8 cellular contexts compared by ENCODE assay signal in the genomic region with DNA sequence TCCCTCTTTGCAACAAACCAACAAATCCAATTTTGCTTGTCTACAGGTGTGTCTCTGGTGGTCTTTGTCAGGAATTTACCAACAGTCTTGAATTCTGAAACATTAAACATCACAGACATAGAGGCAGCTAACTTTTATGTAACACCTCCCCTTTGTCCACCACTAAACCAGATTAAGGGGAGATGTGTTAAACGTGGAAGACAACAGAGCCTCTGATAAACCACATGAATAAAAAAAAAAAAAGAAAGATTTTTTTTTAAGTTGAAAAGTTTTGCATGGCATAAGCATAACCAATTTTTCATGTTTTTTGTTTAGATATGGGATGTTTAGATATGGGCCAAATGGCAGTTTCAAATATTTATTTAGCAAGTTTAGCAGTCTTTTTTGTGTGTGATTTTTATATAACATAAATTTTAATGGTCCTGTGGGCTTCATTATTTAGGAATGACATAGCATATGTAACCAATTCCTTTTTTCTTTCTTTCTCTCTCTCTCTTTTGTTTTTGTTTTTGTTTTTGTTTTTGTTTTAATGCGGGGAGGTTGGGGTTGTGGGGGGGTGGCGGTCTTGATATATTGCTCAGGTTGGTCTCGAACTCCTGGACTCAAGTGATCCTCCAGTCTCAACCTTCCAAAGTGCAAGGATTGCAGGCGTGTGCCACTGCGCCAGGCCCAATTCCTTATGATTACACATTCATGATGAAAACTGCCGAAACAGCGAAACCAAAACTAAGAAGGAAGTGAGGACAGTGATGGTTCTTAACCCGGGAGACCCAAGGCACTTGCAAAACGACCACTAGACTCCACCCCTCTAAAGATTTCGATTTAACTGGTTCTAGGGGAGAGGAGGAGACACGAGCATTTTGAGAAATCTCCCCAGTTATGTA.
A peak's percentile ranks its signal among the peaks of the same experiment; 100 is the strongest.
DNase-seq lines count a peak whose midpoint lies in the region; ATAC-seq and TF ChIP-seq lines count a peak whose summit lies in the region.

No MANE protein-coding gene starts in this region.

- H3K9me3 Mint-ChIP-seq in activated naive CD8-positive, alpha-beta T cell treated with anti-CD3 and anti-CD28 coated beads, Interleukin-2, amount 10 ng/mL, durations not matched to agents 7 days and 5 days = no peaks in the 10 kb centered on the region

- intact Hi-C loops in right cardiac atrium (cut with DNase I) = no loop called here

- peak overlapping the region; percentile 49; the same call in 1 of the 2 replicates for H3K9ac ChIP-seq in MM.1S (ENCODE audit: low read length)

- POLR2A ChIA-PET in activated naive CD8-positive, alpha-beta T cell treated with anti-CD3 and anti-CD28 coated beads, Interleukin-2, amount 10 ng/mL, durations not matched to agents 7 days and 5 days (lab: Charles Lee) = interaction anchor here (0.5 to 3.6 kb wide), 8 partner anchors 19 to 311 kb away, joined by 3 to 28 read pairs (median 4); a partner anchor contains a TSS

- peak overlapping the region; percentile 88 for H3K4me3 Mint-ChIP-seq in activated naive CD8-positive, alpha-beta T cell treated with anti-CD3 and anti-CD28 coated beads, Interleukin-2, amount 10 ng/mL, durations not matched to agents 7 days and 5 days

- H3K4me1 ChIP-seq in MM.1S (ENCODE audit: low read length) (peaks cover 17% of the 10 kb centered on the region), right cardiac atrium (ENCODE audit: control insufficient read depth, insufficient read depth, low read length) (no peaks in the 10 kb centered on the region)

- peaks cover 20% of the 10 kb centered on the region for H3F3A ChIP-seq in MM.1S (ENCODE audit: insufficient read depth, low read length)

- H3K9me2 ChIP-seq in MM.1S (replicated peaks; ENCODE audit: insufficient read depth, low read length) = no peaks in the 10 kb centered on the region

- WGBS in right cardiac atrium = 28% methylated on average over 12 of the region's 12 CpGs

- no peaks in the 10 kb centered on the region for H3K27me3 Mint-ChIP-seq in activated naive CD8-positive, alpha-beta T cell treated with anti-CD3 and anti-CD28 coated beads, Interleukin-2, amount 10 ng/mL, durations not matched to agents 7 days and 5 days

- H3K27me3 ChIP-seq in MM.1S (replicated peaks; ENCODE audit: insufficient read depth, low read length) = no peaks in the 10 kb centered on the region
- no peaks in the 10 kb centered on the region for H3K27me3 ChIP-seq in right cardiac atrium (ENCODE audit: control insufficient read depth, insufficient read depth)

- H3K36me3 Mint-ChIP-seq in activated naive CD8-positive, alpha-beta T cell treated with anti-CD3 and anti-CD28 coated beads, Interleukin-2, amount 10 ng/mL, durations not matched to agents 7 days and 5 days = peaks cover 1% of the 10 kb centered on the region

- H3K27ac Mint-ChIP-seq in activated naive CD8-positive, alpha-beta T cell treated with anti-CD3 and anti-CD28 coated beads, Interleukin-2, amount 10 ng/mL, durations not matched to agents 7 days and 5 days = peak overlapping the region; percentile 97

- no peaks in the 10 kb centered on the region for H3K36me3 ChIP-seq in MM.1S (replicated peaks; ENCODE audit: insufficient read depth, low read length)

- no peaks in the 10 kb centered on the region for H3K79me2 ChIP-seq in MM.1S (ENCODE audit: low read length)

- peak; percentile 65 for DNase-seq in activated effector memory CD4-positive, alpha-beta T cell treated with anti-CD3 and anti-CD28 coated beads, Interleukin-2, amount 50 U/mL, for 16 hours
- no peak for DNase-seq in activated effector memory CD4-positive, alpha-beta T cell treated with Interleukin-2 at 50 U/mL for 16 hours
- DNase-seq in MM.1S (peak; percentile 77), right cardiac atrium (peak in 2 of 3 donors; percentile 41 to 51), skeletal muscle cell (ENCODE audit: low read depth) (no peak), HuH-7.5 (ENCODE audit: low spot score) (no peak), NCI-H1105 (lab: John Stamatoyannopoulos, UW) (no peak)
- peak; percentile 43 for DNase-seq in activated naive CD8-positive, alpha-beta T cell treated with anti-CD3 and anti-CD28 coated beads, Interleukin-2, amount 10 ng/mL, durations not matched to agents 7 days and 5 days

- peak overlapping the region; percentile 72 for H3K27ac ChIP-seq in MM.1S (ENCODE audit: low read length)
- no peak overlapping the region for H3K27ac ChIP-seq in right cardiac atrium (ENCODE audit: low read length)

- H3K9me3 ChIP-seq in MM.1S (replicated peaks; ENCODE audit: insufficient read depth, low read length) (no peaks in the 10 kb centered on the region), right cardiac atrium (ENCODE audit: control insufficient read depth, low read length) (no peaks in the 10 kb centered on the region)

- H3K4me1 Mint-ChIP-seq in activated naive CD8-positive, alpha-beta T cell treated with anti-CD3 and anti-CD28 coated beads, Interleukin-2, amount 10 ng/mL, durations not matched to agents 7 days and 5 days = peaks cover 39% of the 10 kb centered on the region

- no peaks in the 10 kb centered on the region for H4K20me1 ChIP-seq in MM.1S (ENCODE audit: insufficient read depth, low read length)

- peak; percentile 87 for ATAC-seq in activated naive CD8-positive, alpha-beta T cell treated with anti-CD3 and anti-CD28 coated beads, Interleukin-2, amount 10 ng/mL, durations not matched to agents 7 days and 5 days (ENCODE audit: low read depth)
- peak; percentile 56 to 80 for ATAC-seq in right cardiac atrium

- H2AFZ ChIP-seq in MM.1S (ENCODE audit: low read length) = peak overlapping the region; percentile 7; the same call in 1 of the 2 replicates

- peak overlapping the region; percentile 43 for H3K4me2 ChIP-seq in MM.1S (ENCODE audit: low read depth, low read length)

- no peak for TF ChIP-seq CTCF in MM.1S (IDR thresholded peaks at IDR 0.05; ENCODE audit: low read length)

- H3K4me3 ChIP-seq in MM.1S (ENCODE audit: low read length) (peak overlapping the region; percentile 40), right cardiac atrium (ENCODE audit: low read length) (peak overlapping the region; percentile 63), skeletal muscle cell (ENCODE audit: low read depth, low read length) (peak overlapping the region; percentile 35)

Comparison
In these comparisons a context has a peak if more than half of its experiments do, and no peak if none do; other contexts are left out.
1. DNase-seq: peak in activated effector memory CD4-positive, alpha-beta T cell treated with anti-CD3 and anti-CD28 coated beads, Interleukin-2, amount 50 U/mL, for 16 hours (single experiment), MM.1S (single experiment), activated naive CD8-positive, alpha-beta T cell treated with anti-CD3 and anti-CD28 coated beads, Interleukin-2, amount 10 ng/mL, durations not matched to agents 7 days and 5 days (single experiment) and right cardiac atrium (2 of 3); none in activated effector memory CD4-positive, alpha-beta T cell treated with Interleukin-2 at 50 U/mL for 16 hours (single experiment), skeletal muscle cell (single experiment), HuH-7.5 (single experiment) and NCI-H1105 (single experiment).
2. Peak in every context shown above with its lines, with median percentiles within 50 percentile points of each other: H3K4me3 ChIP-seq.